7 cellular contexts compared by ENCODE assay signal in genomic region chr19:14544977-14545715, GRCh38. TPM values are rescaled to one million over a fixed set of nuclear protein-coding genes. Genes with fewer than 3 reads are reported as not detected.
DNase-seq lines count a peak whose midpoint lies in the region; ATAC-seq and TF ChIP-seq lines count a peak whose summit lies in the region.
"Had no signal": no experiment of that assay in that cellular context is flagged by ENCODE, and none has a peak within 500 bp of the region (broad histone marks: within the 10 kb centered on the region; RNA-seq: fewer than 3 reads in every experiment).

No MANE protein-coding gene starts in this region.

- no peak for TF ChIP-seq CTCF in GM10248 (IDR thresholded peaks at IDR 0.05; ENCODE audit: control extremely low read depth, extremely low read depth, low read depth, missing control alignments)

- no peak overlapping the region for H3K4me3 ChIP-seq in adipocyte (ENCODE audit: low read length)

- no peak for ATAC-seq in HG02642 (IDR thresholded peaks at IDR 0.05; ENCODE audit: poor library complexity, unreplicated experiment)
- no peak for ATAC-seq in HG03520 (IDR thresholded peaks at IDR 0.05; ENCODE audit: unreplicated experiment)
- no peak for ATAC-seq in GM19467 (IDR thresholded peaks at IDR 0.05; ENCODE audit: unreplicated experiment)

- H3K36me3 ChIP-seq in adipocyte (ENCODE audit: control insufficient read depth, insufficient read depth, low read length, severe bottlenecking): peaks cover 22% of the 10 kb centered on the region

- DNase-seq in GM10248 (ENCODE audit: extremely low spot score): peak; percentile 7
- DNase-seq in adipocyte (ENCODE audit: low read depth): no peak
- DNase-seq in myocyte (ENCODE audit: low read depth): peak; percentile 99

- POLR2A ChIA-PET in GM10248 (lab: Yijun Ruan, JAX): interaction anchor here (0.7 kb wide), 1 partner anchor 227 kb away, joined by 3 read pairs; no protein-coding TSS in a partner anchor

- CTCF ChIA-PET in GM10248 (lab: Yijun Ruan, JAX): interaction anchor here (0.6 to 4.1 kb wide), 2 partner anchors 11 to 27 kb away, joined by 3 to 35 read pairs; partner anchors contain the start of gene NDUFB7

- H3K4me1 ChIP-seq in adipocyte (ENCODE audit: control insufficient read depth, insufficient read depth, low read length): peaks cover 16% of the 10 kb centered on the region

- no peaks in the 10 kb centered on the region for H3K27me3 ChIP-seq in adipocyte (replicated peaks; ENCODE audit: control insufficient read depth, insufficient read depth, low read length)

- no peaks in the 10 kb centered on the region for H3K9me3 ChIP-seq in adipocyte (ENCODE audit: control insufficient read depth, low read length)

- H3K9ac ChIP-seq in adipocyte (ENCODE audit: low read length): peak overlapping the region; percentile 5

RNA-seq across cellular contexts. Expression of gene TECR, which starts 15.8 kb away (rescaled TPM):
- 103 TPM in 2 replicates for total RNA-seq in myocyte
- polyA plus RNA-seq in myocyte (2012): 123 TPM

RNA-seq across cellular contexts. Expression of gene NDUFB7, which starts 26.7 kb away (rescaled TPM):
- 256 and 328 TPM in 2 replicates for total RNA-seq in myocyte
- polyA plus RNA-seq in myocyte (2012): 282 TPM

RNA-seq across cellular contexts. Expression of gene DNAJB1, which starts 26.9 kb away (rescaled TPM):
- 53.2 and 61.1 TPM in 2 replicates for total RNA-seq in myocyte
- 87.6 TPM for polyA plus RNA-seq in myocyte (2012)

RNA-seq across cellular contexts. Expression of gene CLEC17A, which starts 37.7 kb away (rescaled TPM):
- total RNA-seq in myocyte: not detected in 2 replicates
- 0.18 TPM for polyA plus RNA-seq in myocyte (2012)
- total RNA-seq: lung microvascular endothelial cell had no signal

RNA-seq across cellular contexts. Expression of gene GIPC1, which starts 49.2 kb away (rescaled TPM):
- 129 and 141 TPM in 2 replicates for total RNA-seq in myocyte
- 154 TPM for polyA plus RNA-seq in myocyte (2012)
